In genomic region chr9:34458013-34458966, GRCh38 we compare ENCODE assay signal across 1 cellular context.
TF ChIP-seq lines count a peak whose summit lies in the region.

Gene DNAI1 (plus strand): TSS chr9:34458805. CDS start chr9:34459006, 201 bp downstream.
Gene FAM219A (minus strand): TSS chr9:34458570. CDS start chr9:34458263, 307 bp downstream.

TF ChIP-seq in HepG2, 621 proteins besides CTCF, POLR2A, EP300 and RAD21 (continued from another document and continues in another):
- TF ChIP-seq RERE (CRISPR knock-in tag; IDR thresholded peaks at IDR 0.05; ENCODE audit: low read depth): no peak
- TF ChIP-seq TOPORS (CRISPR knock-in tag; IDR thresholded peaks at IDR 0.05): no peak
- TF ChIP-seq SALL2 (CRISPR knock-in tag; IDR thresholded peaks at IDR 0.05): no peak
- TF ChIP-seq ZNF18 (CRISPR knock-in tag; IDR thresholded peaks at IDR 0.05; ENCODE audit: insufficient replicate concordance): no peak
- TF ChIP-seq ZNF263 (CRISPR knock-in tag; IDR thresholded peaks at IDR 0.05): no peak
- TF ChIP-seq EEA1 (CRISPR knock-in tag; IDR thresholded peaks at IDR 0.05; ENCODE audit: borderline replicate concordance): 0 out of 2 replicates have a peak, but pooled peaks have one; percentile 15
- TF ChIP-seq SAP130 (CRISPR knock-in tag; IDR thresholded peaks at IDR 0.05; ENCODE audit: low read depth): peak; percentile 98
- TF ChIP-seq RARA (CRISPR knock-in tag; IDR thresholded peaks at IDR 0.05): no peak
- no peak for TF ChIP-seq BCL6 (CRISPR knock-in tag; IDR thresholded peaks at IDR 0.05)
- no peak; the same call in 1 of the 2 replicates for TF ChIP-seq PHF20 (CRISPR knock-in tag; IDR thresholded peaks at IDR 0.05)
- no peak for TF ChIP-seq ZNF749 (CRISPR knock-in tag; IDR thresholded peaks at IDR 0.05; ENCODE audit: borderline replicate concordance)
- no peak for TF ChIP-seq ZNF775 (CRISPR knock-in tag; IDR thresholded peaks at IDR 0.05; ENCODE audit: borderline replicate concordance)
- no peak for TF ChIP-seq ZNF235 (CRISPR knock-in tag; IDR thresholded peaks at IDR 0.05; ENCODE audit: borderline replicate concordance)
- TF ChIP-seq CENPX (CRISPR knock-in tag; IDR thresholded peaks at IDR 0.05): no peak
- peak; percentile 88 for TF ChIP-seq ELF3 (CRISPR knock-in tag; IDR thresholded peaks at IDR 0.05)
- TF ChIP-seq KDM5B (CRISPR knock-in tag; IDR thresholded peaks at IDR 0.05; ENCODE audit: borderline replicate concordance): no peak; the same call in 1 of the 2 replicates
- TF ChIP-seq ZSCAN12 (CRISPR knock-in tag; IDR thresholded peaks at IDR 0.05): no peak
- no peak for TF ChIP-seq CC2D1A (CRISPR knock-in tag; IDR thresholded peaks at IDR 0.05)
- no peak for TF ChIP-seq AHDC1 (CRISPR knock-in tag; IDR thresholded peaks at IDR 0.05; ENCODE audit: borderline replicate concordance)
- TF ChIP-seq, protein P1, sequence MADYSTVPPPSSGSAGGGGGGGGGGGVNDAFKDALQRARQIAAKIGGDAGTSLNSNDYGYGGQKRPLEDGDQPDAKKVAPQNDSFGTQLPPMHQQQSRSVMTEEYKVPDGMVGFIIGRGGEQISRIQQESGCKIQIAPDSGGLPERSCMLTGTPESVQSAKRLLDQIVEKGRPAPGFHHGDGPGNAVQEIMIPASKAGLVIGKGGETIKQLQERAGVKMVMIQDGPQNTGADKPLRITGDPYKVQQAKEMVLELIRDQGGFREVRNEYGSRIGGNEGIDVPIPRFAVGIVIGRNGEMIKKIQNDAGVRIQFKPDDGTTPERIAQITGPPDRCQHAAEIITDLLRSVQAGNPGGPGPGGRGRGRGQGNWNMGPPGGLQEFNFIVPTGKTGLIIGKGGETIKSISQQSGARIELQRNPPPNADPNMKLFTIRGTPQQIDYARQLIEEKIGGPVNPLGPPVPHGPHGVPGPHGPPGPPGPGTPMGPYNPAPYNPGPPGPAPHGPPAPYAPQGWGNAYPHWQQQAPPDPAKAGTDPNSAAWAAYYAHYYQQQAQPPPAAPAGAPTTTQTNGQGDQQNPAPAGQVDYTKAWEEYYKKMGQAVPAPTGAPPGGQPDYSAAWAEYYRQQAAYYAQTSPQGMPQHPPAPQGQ (CRISPR knock-in tag; IDR thresholded peaks at IDR 0.05; ENCODE audit: borderline replicate concordance): no peak
- TF ChIP-seq ZNF256 (CRISPR knock-in tag; conservative IDR thresholded peaks at IDR 0.05): no peak
- no peak for TF ChIP-seq U2AF1 (optimal IDR thresholded peaks at IDR 0.05; ENCODE audit: low read depth, low read length)
- no peak for TF ChIP-seq ZNF318 (CRISPR knock-in tag; IDR thresholded peaks at IDR 0.05)
- TF ChIP-seq, protein P2, sequence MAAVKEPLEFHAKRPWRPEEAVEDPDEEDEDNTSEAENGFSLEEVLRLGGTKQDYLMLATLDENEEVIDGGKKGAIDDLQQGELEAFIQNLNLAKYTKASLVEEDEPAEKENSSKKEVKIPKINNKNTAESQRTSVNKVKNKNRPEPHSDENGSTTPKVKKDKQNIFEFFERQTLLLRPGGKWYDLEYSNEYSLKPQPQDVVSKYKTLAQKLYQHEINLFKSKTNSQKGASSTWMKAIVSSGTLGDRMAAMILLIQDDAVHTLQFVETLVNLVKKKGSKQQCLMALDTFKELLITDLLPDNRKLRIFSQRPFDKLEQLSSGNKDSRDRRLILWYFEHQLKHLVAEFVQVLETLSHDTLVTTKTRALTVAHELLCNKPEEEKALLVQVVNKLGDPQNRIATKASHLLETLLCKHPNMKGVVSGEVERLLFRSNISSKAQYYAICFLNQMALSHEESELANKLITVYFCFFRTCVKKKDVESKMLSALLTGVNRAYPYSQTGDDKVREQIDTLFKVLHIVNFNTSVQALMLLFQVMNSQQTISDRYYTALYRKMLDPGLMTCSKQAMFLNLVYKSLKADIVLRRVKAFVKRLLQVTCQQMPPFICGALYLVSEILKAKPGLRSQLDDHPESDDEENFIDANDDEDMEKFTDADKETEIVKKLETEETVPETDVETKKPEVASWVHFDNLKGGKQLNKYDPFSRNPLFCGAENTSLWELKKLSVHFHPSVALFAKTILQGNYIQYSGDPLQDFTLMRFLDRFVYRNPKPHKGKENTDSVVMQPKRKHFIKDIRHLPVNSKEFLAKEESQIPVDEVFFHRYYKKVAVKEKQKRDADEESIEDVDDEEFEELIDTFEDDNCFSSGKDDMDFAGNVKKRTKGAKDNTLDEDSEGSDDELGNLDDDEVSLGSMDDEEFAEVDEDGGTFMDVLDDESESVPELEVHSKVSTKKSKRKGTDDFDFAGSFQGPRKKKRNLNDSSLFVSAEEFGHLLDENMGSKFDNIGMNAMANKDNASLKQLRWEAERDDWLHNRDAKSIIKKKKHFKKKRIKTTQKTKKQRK (IDR thresholded peaks at IDR 0.05; ENCODE audit: low read length): no peak
- no peak for TF ChIP-seq SSRP1 (CRISPR knock-in tag; IDR thresholded peaks at IDR 0.05)
- no peak for TF ChIP-seq SRSF9 (IDR thresholded peaks at IDR 0.05; ENCODE audit: borderline replicate concordance, insufficient read depth, low read depth, low read length, poor library complexity, severe bottlenecking)
- TF ChIP-seq NFKBIZ (CRISPR knock-in tag; IDR thresholded peaks at IDR 0.05): no peak
- no peak for TF ChIP-seq KLF11 (CRISPR knock-in tag; IDR thresholded peaks at IDR 0.05)
- TF ChIP-seq ATM (IDR thresholded peaks at IDR 0.05; ENCODE audit: borderline replicate concordance): no peak
